7 cellular contexts compared by ENCODE assay signal in genomic region chr2:144703852-144704324, GRCh38.
A peak's percentile ranks its signal among the peaks of the same experiment; 100 is the strongest.
DNase-seq lines count a peak whose midpoint lies in the region; ATAC-seq, FAIRE-seq and TF ChIP-seq lines count a peak whose summit lies in the region.

No MANE protein-coding gene starts in this region.

- peak; percentile 9 for DNase-seq in H54 (ENCODE audit: insufficient read length, low spot score)
- peak; percentile 98 for DNase-seq in NOMO-1 treated with dmso at 0.1 percent for 144 hours (lab: John Stamatoyannopoulos, UW; ENCODE audit: unreplicated experiment)
- DNase-seq in fibroblast of lung (ENCODE audit: low read depth in 2 of 2): peak; percentile 57 to 73
- DNase-seq in stimulated activated CD8-positive, alpha-beta memory T cell treated with anti-CD3 and anti-CD28 coated beads, Interleukin-12 subunit alpha, Interleukin-12 subunit beta, amount 100 ng/mL, for 4 hours (ENCODE audit: low read depth): peak; percentile 1
- DNase-seq in CD8-positive, alpha-beta memory T cell: no peak
- DNase-seq in DMS 273 treated with DMSO at 0.1 percent for 48 hours (lab: John Stamatoyannopoulos, UW): no peak

- peaks cover 3 to 23% of the 10 kb centered on the region in 2 donors for H3K27me3 Mint-ChIP-seq in CD8-positive, alpha-beta memory T cell

- FAIRE-seq in H54 (lab: Jason Lieb, UNC): peak; percentile 86

- H3K27ac Mint-ChIP-seq in CD8-positive, alpha-beta memory T cell: no peak overlapping the region

- TF ChIP-seq POLR2A in H54 (IDR thresholded peaks at IDR 0.05; ENCODE audit: low read depth, low read length): no peak

- H3K4me2 ChIP-seq in fibroblast of lung (ENCODE audit: extremely low read depth, insufficient read depth, low read length): no peak overlapping the region

- H3K9ac ChIP-seq in fibroblast of lung (ENCODE audit: insufficient read depth, low read length): no peak overlapping the region

- no peaks in the 10 kb centered on the region for H3K36me3 ChIP-seq in fibroblast of lung (ENCODE audit: control insufficient read depth, insufficient read depth, low read length)
- H3K36me3 ChIP-seq in CD8-positive, alpha-beta memory T cell (ENCODE audit: insufficient read depth, low read length): no peaks in the 10 kb centered on the region

- no peak for ATAC-seq in HG03280 (IDR thresholded peaks at IDR 0.05; ENCODE audit: unreplicated experiment)

- H3K79me2 ChIP-seq in fibroblast of lung (ENCODE audit: control insufficient read depth, insufficient read depth, low read length): no peaks in the 10 kb centered on the region

- TF ChIP-seq CTCF in fibroblast of lung (conservative IDR thresholded peaks at IDR 0.05 in 1 of 2, IDR thresholded peaks at IDR 0.05 in 1 of 2; ENCODE audit: low read depth in 1 of 2, low read length in 2 of 2): no peak

- no peaks in the 10 kb centered on the region for H3K4me1 Mint-ChIP-seq in CD8-positive, alpha-beta memory T cell

- H3K4me1 ChIP-seq in fibroblast of lung (ENCODE audit: control insufficient read depth, extremely low read depth, insufficient read depth, low read length): no peaks in the 10 kb centered on the region
- H3K4me1 ChIP-seq in CD8-positive, alpha-beta memory T cell (ENCODE audit: insufficient read depth, low read length): no peaks in the 10 kb centered on the region

- no peaks in the 10 kb centered on the region for H4K20me1 ChIP-seq in fibroblast of lung (ENCODE audit: control insufficient read depth, extremely low read depth, insufficient read depth, low read length)

- no peaks in the 10 kb centered on the region for H3K27me3 ChIP-seq in fibroblast of lung (ENCODE audit: control insufficient read depth, insufficient read depth, low read length)
- H3K27me3 ChIP-seq in CD8-positive, alpha-beta memory T cell (ENCODE audit: insufficient read depth, low read length, poor library complexity, severe bottlenecking): no peaks in the 10 kb centered on the region

- CTCF ChIA-PET in CD8-positive, alpha-beta memory T cell (lab: Charles Lee): no interaction called here

- H3K9me3 Mint-ChIP-seq in CD8-positive, alpha-beta memory T cell: no peaks in the 10 kb centered on the region

- H3K4me3 ChIP-seq in fibroblast of lung (replicated peaks in 1 of 4; ENCODE audit: control extremely low read depth in 1 of 4, insufficient read depth in 1 of 4, low read depth in 3 of 4, low read length in 4 of 4): no peak overlapping the region
- H3K4me3 ChIP-seq in CD8-positive, alpha-beta memory T cell (ENCODE audit: low read length): no peak overlapping the region

- no peak overlapping the region for H3K4me3 Mint-ChIP-seq in CD8-positive, alpha-beta memory T cell

- POLR2A ChIA-PET in CD8-positive, alpha-beta memory T cell (lab: Charles Lee): no interaction called here

- no peaks in the 10 kb centered on the region for H3K9me3 ChIP-seq in fibroblast of lung (ENCODE audit: control insufficient read depth, insufficient read depth, low read depth, low read length)
- H3K9me3 ChIP-seq in CD8-positive, alpha-beta memory T cell (ENCODE audit: low read length): no peaks in the 10 kb centered on the region

- H3K27ac ChIP-seq in fibroblast of lung (ENCODE audit: insufficient read depth, low read length): no peak overlapping the region
- no peak overlapping the region for H3K27ac ChIP-seq in CD8-positive, alpha-beta memory T cell (ENCODE audit: low read depth, low read length)

- H3K36me3 Mint-ChIP-seq in CD8-positive, alpha-beta memory T cell: peaks cover 0 to 6% (median 0%) of the 10 kb centered on the region in 3 donors

- no peak overlapping the region for H2AFZ ChIP-seq in fibroblast of lung (ENCODE audit: low read length)

Comparison
In these comparisons a context has a peak if more than half of its experiments do, and no peak if none do; other contexts are left out.
1. DNase-seq: peak in H54 (single experiment), NOMO-1 treated with dmso at 0.1 percent for 144 hours (single experiment), fibroblast of lung (2 of 2) and stimulated activated CD8-positive, alpha-beta memory T cell treated with anti-CD3 and anti-CD28 coated beads, Interleukin-12 subunit alpha, Interleukin-12 subunit beta, amount 100 ng/mL, for 4 hours (single experiment); none in CD8-positive, alpha-beta memory T cell (0 of 5) and DMS 273 treated with DMSO at 0.1 percent for 48 hours (single experiment).